9 cellular contexts compared by ENCODE assay signal in the genomic region with DNA sequence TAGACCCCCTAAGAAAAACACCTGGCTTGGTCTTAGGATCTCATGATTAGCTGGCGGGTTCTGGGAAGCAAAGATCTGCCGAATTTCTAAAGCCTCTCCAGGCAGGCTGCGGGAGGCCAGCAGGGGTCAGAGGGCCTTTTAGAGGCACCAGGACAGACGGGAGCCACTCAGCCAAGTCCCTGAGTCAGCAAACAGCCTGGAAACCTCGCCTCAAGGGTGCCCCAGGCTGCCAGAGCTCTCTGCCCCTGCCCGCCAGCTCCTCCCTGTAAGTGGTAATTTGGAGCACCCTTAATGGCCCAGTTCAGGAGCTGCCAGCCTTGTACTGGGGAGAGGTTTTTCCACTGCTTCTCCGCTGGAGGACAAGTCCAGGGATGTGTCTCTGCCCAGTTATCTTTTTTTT.
DNase-seq lines count a peak whose midpoint lies in the region; ATAC-seq and TF ChIP-seq lines count a peak whose summit lies in the region.
"Had no signal": no experiment of that assay in that cellular context is flagged by ENCODE, and none has a peak within 500 bp of the region (broad histone marks: within the 10 kb centered on the region; RNA-seq: fewer than 3 reads in every experiment).

No MANE protein-coding gene starts in this region.

- no peak for TF ChIP-seq CTCF in right atrium auricular region (IDR thresholded peaks at IDR 0.05)

- no peaks in the 10 kb centered on the region for H3K36me3 ChIP-seq in right atrium auricular region

- H3K27ac ChIP-seq in right atrium auricular region, result peak overlapping the region; percentile 45 to 56

- no peaks in the 10 kb centered on the region for H3K9me3 ChIP-seq in right atrium auricular region

- intact Hi-C loops in posterior vena cava (cut with DNase I), result no loop called here

- H3K4me1 ChIP-seq in right atrium auricular region, result peaks cover 0 to 21% of the 10 kb centered on the region in 2 donors

- no peak overlapping the region for H3K4me3 ChIP-seq in right atrium auricular region

- no peak for ATAC-seq in GM19397 (IDR thresholded peaks at IDR 0.05; ENCODE audit: unreplicated experiment)

- peak; percentile 17 for DNase-seq in Daoy (ENCODE audit: low read depth)
- DNase-seq in RPMI7951 (ENCODE audit: low read depth), result peak; percentile 15
- no peak for DNase-seq in right atrium auricular region (ENCODE audit: low spot score)
- DNase-seq in posterior vena cava (ENCODE audit: low spot score), result peak; percentile 81
- DNase-seq in activated CD8-positive, alpha-beta memory T cell treated with anti-CD3 and anti-CD28 coated beads, Interleukin-2, amount 50 U/mL, for 4 hours, result no peak
- no peak for DNase-seq in NCI-H187 (lab: John Stamatoyannopoulos, UW)
- DNase-seq in middle frontal gyrus (ENCODE audit: extremely low spot score, low spot score), result no peak
- DNase-seq: CD4-positive, CD25-positive, alpha-beta regulatory T cell had no signal

- no peaks in the 10 kb centered on the region for H3K27me3 ChIP-seq in right atrium auricular region

Comparison
In these comparisons a context has a peak if more than half of its experiments do, and no peak if none do; other contexts are left out.
1. DNase-seq: peak in Daoy (single experiment), RPMI7951 (single experiment) and posterior vena cava (single experiment); none in right atrium auricular region (single experiment), activated CD8-positive, alpha-beta memory T cell treated with anti-CD3 and anti-CD28 coated beads, Interleukin-2, amount 50 U/mL, for 4 hours (single experiment), NCI-H187 (0 of 2) and middle frontal gyrus (single experiment).